ENCODE assay signal across 9 cellular contexts in the genomic region with DNA sequence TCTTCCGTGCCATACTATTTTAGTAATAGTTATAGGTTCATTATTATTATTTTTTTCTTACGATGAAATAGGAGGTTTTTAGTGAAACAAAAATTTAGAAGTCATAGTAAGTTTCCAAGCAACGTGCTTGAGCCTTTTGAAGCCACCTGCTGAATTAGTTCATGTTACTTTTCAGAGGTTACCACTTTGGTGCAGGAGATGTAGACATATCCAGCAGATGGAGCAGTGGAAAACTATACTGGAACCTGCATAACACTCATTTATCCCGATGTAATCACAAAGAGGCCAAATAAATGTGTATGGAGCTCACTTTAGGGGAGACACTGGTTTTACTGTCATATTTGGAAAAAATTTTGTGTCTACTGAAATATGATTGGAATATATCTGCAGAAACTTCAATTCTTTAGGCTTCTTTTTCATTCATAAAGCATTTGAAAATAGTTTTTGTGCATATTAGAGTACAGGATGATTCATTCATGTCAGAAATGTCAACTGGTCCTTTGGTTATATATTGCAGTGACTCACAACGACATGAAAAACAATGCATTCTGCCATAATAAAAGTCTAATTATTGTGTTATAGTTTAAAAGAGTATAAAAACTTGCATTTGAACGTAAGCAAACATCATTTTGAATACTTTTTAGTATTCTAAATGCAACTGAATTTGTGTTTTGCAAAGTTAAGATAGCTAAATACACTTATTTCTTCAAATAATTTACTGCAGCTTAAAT.
DNase-seq lines count a peak whose midpoint lies in the region; ATAC-seq and TF ChIP-seq lines count a peak whose summit lies in the region.
"Had no signal": no experiment of that assay in that cellular context is flagged by ENCODE, and none has a peak within 500 bp of the region (broad histone marks: within the 10 kb centered on the region; RNA-seq: fewer than 3 reads in every experiment).

No MANE protein-coding gene starts in this region.

- H3K36me3 ChIP-seq in HUES48 (ENCODE audit: control insufficient read depth, insufficient read depth, low read length) (no peaks in the 10 kb centered on the region), iPS-20b (ENCODE audit: insufficient read depth, low read depth, low read length) (no peaks in the 10 kb centered on the region), sigmoid colon (no peaks in the 10 kb centered on the region)

- intact Hi-C loops in sigmoid colon (cut with DNase I) = no loop called here

- peaks cover 15% of the 10 kb centered on the region for H3K27me3 ChIP-seq in AG04450 (ENCODE audit: control insufficient read depth, insufficient read depth, low read length)
- peaks cover 44% of the 10 kb centered on the region for H3K27me3 ChIP-seq in HUES48 (ENCODE audit: control insufficient read depth, insufficient read depth, low read length)
- peaks cover 51% of the 10 kb centered on the region for H3K27me3 ChIP-seq in iPS-20b (ENCODE audit: insufficient read depth, low read length)
- H3K27me3 ChIP-seq in sigmoid colon = peaks cover 12 to 84% (median 23%) of the 10 kb centered on the region in 3 donors

- POLR2A ChIA-PET in AG04450 (lab: Yijun Ruan, JAX) = no interaction called here

- no peak for ATAC-seq in stimulated activated naive CD8-positive, alpha-beta T cell treated with anti-CD3 and anti-CD28 coated beads, Interleukin-15, Interleukin-2, amounts not matched to agents 100 U/mL and 50 U/mL, for 24 hours
- ATAC-seq in HG02571 (IDR thresholded peaks at IDR 0.05; ENCODE audit: unreplicated experiment) = no peak

- no peak for TF ChIP-seq EP300 in sigmoid colon (IDR thresholded peaks at IDR 0.05)

- DNase-seq in AG04450 (ENCODE audit: low read depth, low spot score) (no peak), SW480 (ENCODE audit: low spot score) (peak; percentile 34), sigmoid colon (no peak)
- DNase-seq in stimulated activated naive CD8-positive, alpha-beta T cell treated with anti-CD3 and anti-CD28 coated beads, Interleukin-15, Interleukin-2, amounts not matched to agents 100 U/mL and 50 U/mL, for 24 hours = no peak
- no peak for DNase-seq in activated CD8-positive, alpha-beta memory T cell treated with anti-CD3 and anti-CD28 coated beads for 24 hours
- DNase-seq: activated CD8-positive, alpha-beta memory T cell treated with anti-CD3 and anti-CD28 coated beads, Interleukin-2, amount 50 U/mL, for 4 hours had no signal

- peak; percentile 46 for TF ChIP-seq CTCF in AG04450 (IDR thresholded peaks at IDR 0.05; ENCODE audit: low read depth, low read length)
- TF ChIP-seq CTCF in sigmoid colon (IDR thresholded peaks at IDR 0.05) = no peak

- no peaks in the 10 kb centered on the region for H3K9me3 ChIP-seq in AG04450 (ENCODE audit: control insufficient read depth, insufficient read depth, low read length)
- no peaks in the 10 kb centered on the region for H3K9me3 ChIP-seq in HUES48 (ENCODE audit: control insufficient read depth, insufficient read depth, low read length)
- H3K9me3 ChIP-seq in iPS-20b (ENCODE audit: insufficient read depth, low read depth, low read length) = no peaks in the 10 kb centered on the region
- H3K9me3 ChIP-seq in sigmoid colon = no peaks in the 10 kb centered on the region

- no peak overlapping the region for H3K9ac ChIP-seq in HUES48 (ENCODE audit: low read depth, low read length)
- H3K9ac ChIP-seq in iPS-20b (ENCODE audit: low read depth, low read length) = no peak overlapping the region

- TF ChIP-seq POLR2A in sigmoid colon (IDR thresholded peaks at IDR 0.05) = no peak

- WGBS in sigmoid colon, 2 donors = 11 to 18% methylated on average over 6 of the region's 6 CpGs

- H3K4me3 ChIP-seq in AG04450 (ENCODE audit: low read depth, low read length) = no peak overlapping the region
- peak overlapping the region; percentile 93 for H3K4me3 ChIP-seq in HUES48 (ENCODE audit: low read depth, low read length)
- H3K4me3 ChIP-seq in iPS-20b (ENCODE audit: low read length) = peak overlapping the region; percentile 88
- no peak overlapping the region for H3K4me3 ChIP-seq in sigmoid colon

- H3K27ac ChIP-seq in AG04450 (ENCODE audit: low read depth, low read length) (no peak overlapping the region), HUES48 (ENCODE audit: low read depth, low read length) (no peak overlapping the region), iPS-20b (ENCODE audit: low read length) (no peak overlapping the region), sigmoid colon (no peak overlapping the region)

- H3K4me1 ChIP-seq in HUES48 (ENCODE audit: control insufficient read depth, insufficient read depth, low read length) (peaks cover 17% of the 10 kb centered on the region), iPS-20b (ENCODE audit: insufficient read depth, low read length) (no peaks in the 10 kb centered on the region; the same call in 1 of the 2 replicates), sigmoid colon (peaks cover 0 to 23% (median 21%) of the 10 kb centered on the region in 4 donors)

- CTCF ChIA-PET in AG04450 (lab: Charles Lee) = no interaction called here

Comparison
In these comparisons a context has a peak if more than half of its experiments do, and no peak if none do; other contexts are left out.
1. H3K4me3 ChIP-seq: peak in HUES48 (single experiment) and iPS-20b (single experiment); none in AG04450 (single experiment) and sigmoid colon (0 of 4).